ENCODE assay signal across 19 cellular contexts in genomic region chrX:12494400-12495138, GRCh38.
"Had no signal": no experiment of that assay in that cellular context is flagged by ENCODE, and none has a peak within 500 bp of the region (broad histone marks: within the 10 kb centered on the region; RNA-seq: fewer than 3 reads in every experiment).

No MANE protein-coding gene starts in this region.

- H3K27me3 Mint-ChIP-seq: activated CD4-positive, alpha-beta T cell treated with anti-CD3 and anti-CD28 coated beads for 36 hours; activated CD8-positive, alpha-beta T cell treated with anti-CD3 and anti-CD28 coated beads for 36 hours; brain; central memory CD8-positive, alpha-beta T cell; natural killer cell treated with Interleukin-12 subunit alpha and Interleukin-12 subunit beta and Interleukin-15 and Interleukin-18, amount 100 ng/mL, for 72 hours; stimulated activated naive CD8-positive, alpha-beta T cell treated with anti-CD3 and anti-CD28 coated beads, Interleukin-15, Interleukin-2, amounts not matched to agents 100 ng/mL and 50 ng/mL, for 24 hours; T-helper 17 cell had no signal

- H3K4me2 ChIP-seq: smooth muscle cell had no signal

- H3K9me3 Mint-ChIP-seq: activated CD8-positive, alpha-beta T cell treated with anti-CD3 and anti-CD28 coated beads for 36 hours; activated naive CD4-positive, alpha-beta T cell treated with anti-CD3 and anti-CD28 coated beads, Interleukin-2, amount 50 U/mL, for 72 hours; activated T-cell treated with anti-CD3 and anti-CD28 coated beads, Interleukin-2, amount 50 U/mL, for 4 hours; brain; central memory CD8-positive, alpha-beta T cell; natural killer cell treated with Interleukin-12 subunit alpha and Interleukin-12 subunit beta and Interleukin-15 and Interleukin-18, amount 100 ng/mL, for 72 hours; stimulated activated naive CD8-positive, alpha-beta T cell treated with anti-CD3 and anti-CD28 coated beads, Interleukin-15, Interleukin-2, amounts not matched to agents 100 ng/mL and 50 ng/mL, for 24 hours had no signal

- H3K36me3 ChIP-seq: left lung, suprapubic skin, upper lobe of left lung had no signal

- H3K4me3 ChIP-seq: left lung, smooth muscle cell, suprapubic skin, upper lobe of left lung had no signal

- H3K4me1 Mint-ChIP-seq: activated CD4-positive, alpha-beta T cell treated with anti-CD3 and anti-CD28 coated beads for 36 hours; brain; central memory CD8-positive, alpha-beta T cell; T-helper 17 cell had no signal

- H3K27me3 ChIP-seq: foreskin keratinocyte, left lung, suprapubic skin, upper lobe of left lung had no signal

- H3K36me3 Mint-ChIP-seq: activated naive CD4-positive, alpha-beta T cell treated with anti-CD3 and anti-CD28 coated beads, Interleukin-2, amount 50 U/mL, for 72 hours; brain; natural killer cell treated with Interleukin-12 subunit alpha and Interleukin-12 subunit beta and Interleukin-15 and Interleukin-18, amount 100 ng/mL, for 72 hours had no signal

- DNase-seq: activated CD4-positive, alpha-beta T cell treated with anti-CD3 and anti-CD28 coated beads for 36 hours; activated CD8-positive, alpha-beta T cell treated with anti-CD3 and anti-CD28 coated beads for 36 hours; activated effector memory CD4-positive, alpha-beta T cell treated with anti-CD3 and anti-CD28 coated beads, Interleukin-2, amount 50 U/mL, for 16 hours; activated T-cell treated with anti-CD3 and anti-CD28 coated beads, Interleukin-2, amount 50 U/mL, for 4 hours; amniotic stem cell; cortex of kidney; effector CD8-positive, alpha-beta T cell; foreskin keratinocyte; left lung; mesenchymal stem cell; T-helper 17 cell; upper lobe of left lung had no signal

- ATAC-seq: activated CD4-positive, alpha-beta T cell treated with anti-CD3 and anti-CD28 coated beads for 36 hours; activated CD8-positive, alpha-beta T cell treated with anti-CD3 and anti-CD28 coated beads for 36 hours; activated naive CD4-positive, alpha-beta T cell treated with anti-CD3 and anti-CD28 coated beads, Interleukin-2, amount 50 U/mL, for 72 hours; activated T-cell treated with anti-CD3 and anti-CD28 coated beads, Interleukin-2, amount 50 U/mL, for 4 hours; foreskin keratinocyte; left lung; natural killer cell treated with Interleukin-12 subunit alpha and Interleukin-12 subunit beta and Interleukin-15 and Interleukin-18, amount 100 ng/mL, for 72 hours; T-helper 17 cell had no signal

- H3K4me3 Mint-ChIP-seq: activated CD4-positive, alpha-beta T cell treated with anti-CD3 and anti-CD28 coated beads for 36 hours; activated CD8-positive, alpha-beta T cell treated with anti-CD3 and anti-CD28 coated beads for 36 hours; activated T-cell treated with anti-CD3 and anti-CD28 coated beads, Interleukin-2, amount 50 U/mL, for 4 hours; brain; central memory CD8-positive, alpha-beta T cell; natural killer cell treated with Interleukin-12 subunit alpha and Interleukin-12 subunit beta and Interleukin-15 and Interleukin-18, amount 100 ng/mL, for 72 hours; stimulated activated naive CD8-positive, alpha-beta T cell treated with anti-CD3 and anti-CD28 coated beads, Interleukin-15, Interleukin-2, amounts not matched to agents 100 ng/mL and 50 ng/mL, for 24 hours; T-helper 17 cell had no signal

- H3K27ac Mint-ChIP-seq: activated CD4-positive, alpha-beta T cell treated with anti-CD3 and anti-CD28 coated beads for 36 hours; activated CD8-positive, alpha-beta T cell treated with anti-CD3 and anti-CD28 coated beads for 36 hours; activated naive CD4-positive, alpha-beta T cell treated with anti-CD3 and anti-CD28 coated beads, Interleukin-2, amount 50 U/mL, for 72 hours; brain; natural killer cell treated with Interleukin-12 subunit alpha and Interleukin-12 subunit beta and Interleukin-15 and Interleukin-18, amount 100 ng/mL, for 72 hours; stimulated activated naive CD8-positive, alpha-beta T cell treated with anti-CD3 and anti-CD28 coated beads, Interleukin-15, Interleukin-2, amounts not matched to agents 100 ng/mL and 50 ng/mL, for 24 hours; T-helper 17 cell had no signal

- H3K27ac ChIP-seq: foreskin keratinocyte, left lung, suprapubic skin, upper lobe of left lung had no signal

- H3K4me1 ChIP-seq: foreskin keratinocyte, left lung, suprapubic skin, upper lobe of left lung had no signal
